Comparison of ENCODE assay signal across 9 cellular contexts in genomic region chrX:19566359-19567141, GRCh38. TPM values are rescaled to one million over a fixed set of nuclear protein-coding genes. Genes with fewer than 3 reads are reported as not detected.
DNase-seq lines count a peak whose midpoint lies in the region; ATAC-seq and TF ChIP-seq lines count a peak whose summit lies in the region.
"Had no signal": no experiment of that assay in that cellular context is flagged by ENCODE, and none has a peak within 500 bp of the region (broad histone marks: within the 10 kb centered on the region; RNA-seq: fewer than 3 reads in every experiment).

No MANE protein-coding gene starts in this region.

- H3K36me3 Mint-ChIP-seq in GM23338 (ENCODE audit: low read depth) = peaks cover 3% of the 10 kb centered on the region; the same call in 1 of the 3 replicates

- H3K27me3 ChIP-seq in GM23338 (ENCODE audit: insufficient read depth) = no peaks in the 10 kb centered on the region

- H3K9me2 ChIP-seq in GM23338 (ENCODE audit: insufficient read depth) = no peaks in the 10 kb centered on the region

- H3K36me3 ChIP-seq in GM23338 (ENCODE audit: insufficient read depth) = no peaks in the 10 kb centered on the region

- WGBS in lower leg skin, 2 donors = 71 to 84% methylated on average over 7 of the region's 7 CpGs

- in situ Hi-C loops in GM13977 (cut with MboI; ENCODE audit: low pct_unique_long_range_greater_than_20kb, low sequenced_read_pairs, unreplicated experiment) = no loop called here

- TF ChIP-seq CTCF in GM23338 (conservative IDR thresholded peaks at IDR 0.05; ENCODE audit: low read depth in 2 of 2) = no peak
- no peak for TF ChIP-seq CTCF in choroid plexus epithelial cell (conservative IDR thresholded peaks at IDR 0.05; ENCODE audit: low read depth, low read length)
- TF ChIP-seq CTCF in lower leg skin (IDR thresholded peaks at IDR 0.05) = no peak
- TF ChIP-seq CTCF in GM13977 (IDR thresholded peaks at IDR 0.05; ENCODE audit: extremely low read depth, insufficient read depth, missing control alignments) = no peak

- no peaks in the 10 kb centered on the region for H3F3A ChIP-seq in GM23338 (replicated peaks; ENCODE audit: low read depth)

- H3K27me3 Mint-ChIP-seq in GM23338 (ENCODE audit: insufficient read depth, low read depth, poor library complexity) = peaks cover 3% of the 10 kb centered on the region

- H2AFZ ChIP-seq in GM23338 = 0 out of 2 replicates have a peak overlapping the region, but pooled peaks have one; percentile 38

- peaks cover 26% of the 10 kb centered on the region for H3K4me1 Mint-ChIP-seq in GM23338

- no peak overlapping the region for H3K4me3 Mint-ChIP-seq in GM23338

- peaks cover 7% of the 10 kb centered on the region; the same call in 1 of the 2 replicates for H3K4me1 ChIP-seq in GM23338 (ENCODE audit: insufficient read depth)

- H3K4me2 ChIP-seq in GM23338 = no peak overlapping the region

- no peaks in the 10 kb centered on the region for H3K9me3 Mint-ChIP-seq in GM23338

- DNase-seq in GDM1 (lab: John Stamatoyannopoulos, UW) (peak; percentile 27), GM23338 (ENCODE audit: low spot score) (peak; percentile 22), NOMO-1 treated with dmso at 0.1 percent for 144 hours (lab: John Stamatoyannopoulos, UW; ENCODE audit: unreplicated experiment) (peak; percentile 93), choroid plexus epithelial cell (ENCODE audit: low read depth) (peak; percentile 78), skeletal muscle cell (ENCODE audit: low read depth) (peak; percentile 15), lower leg skin (ENCODE audit: low spot score in 2 of 2) (no peak), GM13977 (ENCODE audit: low spot score) (no peak)

- H3K27ac Mint-ChIP-seq in GM23338 = peak overlapping the region; percentile 96

- peak; percentile 33; the same call in 1 of the 3 replicates for ATAC-seq in GM23338
- ATAC-seq in HG02938 (IDR thresholded peaks at IDR 0.05; ENCODE audit: unreplicated experiment) = no peak
- ATAC-seq: Panc1 had no signal

- no peaks in the 10 kb centered on the region for H4K20me1 ChIP-seq in GM23338 (replicated peaks; ENCODE audit: insufficient read depth)

- no peak for TF ChIP-seq POLR2A in lower leg skin (IDR thresholded peaks at IDR 0.05)

- H3K79me2 ChIP-seq in GM23338 (replicated peaks; ENCODE audit: insufficient read depth) = no peaks in the 10 kb centered on the region

- intact Hi-C loops in lower leg skin (cut with DNase I; ENCODE audit: low total_unique reads) = no loop called here

- H3K27ac ChIP-seq in GM23338 (ENCODE audit: low read depth) = peak overlapping the region; percentile 30; the same call in 1 of the 2 replicates

- H3K4me3 ChIP-seq in GM23338 = no peak overlapping the region
- H3K4me3 ChIP-seq in choroid plexus epithelial cell (ENCODE audit: low read depth, low read length) = no peak overlapping the region
- no peak overlapping the region for H3K4me3 ChIP-seq in skeletal muscle cell (ENCODE audit: low read depth, low read length)
- no peak overlapping the region for H3K4me3 ChIP-seq in lower leg skin (ENCODE audit: low read depth, poor library complexity, severe bottlenecking)

TF ChIP-seq in GM23338, 12 proteins besides CTCF, POLR2A, EP300 and RAD21:
- no peak for TF ChIP-seq EZH2 (IDR thresholded peaks at IDR 0.05; ENCODE audit: low read depth, unreplicated experiment)
- TF ChIP-seq NANOG (IDR thresholded peaks at IDR 0.05; ENCODE audit: borderline replicate concordance) = no peak
- TF ChIP-seq EZH2phosphoT487 (IDR thresholded peaks at IDR 0.05; ENCODE audit: unreplicated experiment) = no peak
- TF ChIP-seq CREB1 (CRISPR knock-in tag; IDR thresholded peaks at IDR 0.05; ENCODE audit: low read depth) = no peak
- TF ChIP-seq ZNF331 (CRISPR knock-in tag; IDR thresholded peaks at IDR 0.05; ENCODE audit: low read depth) = no peak
- TF ChIP-seq ZNF114 (CRISPR knock-in tag; IDR thresholded peaks at IDR 0.05) = no peak
- no peak for TF ChIP-seq REST (IDR thresholded peaks at IDR 0.05; ENCODE audit: unreplicated experiment)
- no peak for TF ChIP-seq JUNB (IDR thresholded peaks at IDR 0.05; ENCODE audit: unreplicated experiment)

RNA-seq across cellular contexts. Expression of gene MAP3K15, which starts 51.2 kb away (rescaled TPM):
- 1.4 and 3.1 TPM in 2 replicates for total RNA-seq in GM23338 (2014; rRNA removed; shearing (Covaris generic))
- polyA plus RNA-seq in GM23338 (2016; fragmentation: Nextera tagmentation; extraction: Ambion mirVana) = 0.40 and 0.45 TPM in 2 replicates
- under 1 TPM in 2 of 4 donors, not detected in 2; 0.11 to 0.15 TPM for total RNA-seq in lower leg skin

Comparison
In these comparisons a context has a peak if more than half of its experiments do, and no peak if none do; other contexts are left out.
1. DNase-seq: peak in GDM1 (single experiment), GM23338 (single experiment), NOMO-1 treated with dmso at 0.1 percent for 144 hours (single experiment), choroid plexus epithelial cell (single experiment) and skeletal muscle cell (single experiment); none in lower leg skin (0 of 2) and GM13977 (single experiment).